In the genomic region with DNA sequence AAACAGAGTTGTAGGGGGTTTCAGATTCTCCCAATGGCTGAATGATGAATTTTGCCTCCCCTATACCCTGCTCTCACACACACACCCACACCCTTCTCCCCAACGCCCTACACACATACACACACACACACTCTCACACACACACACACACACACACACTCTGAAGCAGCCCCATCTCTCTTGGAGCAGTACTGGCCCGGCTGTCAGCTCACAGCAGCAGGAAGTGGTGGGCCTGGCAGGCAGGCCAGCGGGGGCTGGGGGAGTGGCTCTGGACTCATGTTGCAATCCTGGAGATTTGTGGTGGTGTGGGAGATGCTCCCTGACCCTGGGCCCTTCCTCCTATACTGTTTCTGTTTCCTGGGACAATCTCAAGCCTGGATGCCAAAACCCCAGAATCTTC, we compare ENCODE assay signal across 8 cellular contexts. TPM values are rescaled to one million over a fixed set of nuclear protein-coding genes. Genes with fewer than 3 reads are reported as not detected.
DNase-seq lines count a peak whose midpoint lies in the region; ATAC-seq and FAIRE-seq lines count a peak whose summit lies in the region.

No MANE protein-coding gene starts in this region.

- H3K9me3 ChIP-seq in small intestine (ENCODE audit: control insufficient read depth, low read depth), result no peaks in the 10 kb centered on the region

- DNase-seq in activated CD8-positive, alpha-beta memory T cell treated with anti-CD3 and anti-CD28 coated beads, Interleukin-2, amount 10 ng/mL, durations not matched to agents 7 days and 5 days, result peak; percentile 70
- DNase-seq in activated CD8-positive, alpha-beta memory T cell treated with anti-CD3 and anti-CD28 coated beads, Interleukin-2, amount 50 U/mL, for 4 hours, result no peak
- DNase-seq in SKM-1 (lab: John Stamatoyannopoulos, UW; ENCODE audit: unreplicated experiment) (peak; percentile 86), fibroblast of the conjunctiva (ENCODE audit: low read depth) (peak; percentile 51), small intestine (no peak)

- peak overlapping the region in 1 of 2 donors; percentile 29 for H3K27ac ChIP-seq in small intestine (ENCODE audit: low read depth in 1 of 2, low read length in 1 of 2)

- H3K36me3 Mint-ChIP-seq in activated CD8-positive, alpha-beta memory T cell treated with anti-CD3 and anti-CD28 coated beads, Interleukin-2, amount 10 ng/mL, durations not matched to agents 7 days and 5 days, result peaks cover 44% of the 10 kb centered on the region
- peaks cover 36% of the 10 kb centered on the region for H3K36me3 Mint-ChIP-seq in stimulated activated memory B cell treated with anti-CD40 and anti-IgM and Interleukin-4, amounts not matched to agents 10 μg/mL and 1 μg/mL and 100 μg/mL, for 72 hours

- WGBS in small intestine, 3 donors, result 23 to 65% (median 43%) methylated on average over 3 of the region's 3 CpGs

- CTCF ChIA-PET in activated CD8-positive, alpha-beta memory T cell treated with anti-CD3 and anti-CD28 coated beads, Interleukin-2, amount 10 ng/mL, durations not matched to agents 7 days and 5 days (lab: Charles Lee), result interaction anchor here (1.1 to 5.2 kb wide), 7 partner anchors 8 to 191 kb away, joined by 3 to 60 read pairs (median 15); a partner anchor contains a TSS

- peaks cover 3 to 24% of the 10 kb centered on the region in 2 donors for H3K4me1 ChIP-seq in small intestine (ENCODE audit: control insufficient read depth in 2 of 2, insufficient read depth in 1 of 2, low read depth in 1 of 2, low read length in 1 of 2)

- no peaks in the 10 kb centered on the region for H3K9me3 Mint-ChIP-seq in activated CD8-positive, alpha-beta memory T cell treated with anti-CD3 and anti-CD28 coated beads, Interleukin-2, amount 10 ng/mL, durations not matched to agents 7 days and 5 days (ENCODE audit: low read depth)
- no peaks in the 10 kb centered on the region for H3K9me3 Mint-ChIP-seq in stimulated activated memory B cell treated with anti-CD40 and anti-IgM and Interleukin-4, amounts not matched to agents 10 μg/mL and 1 μg/mL and 100 μg/mL, for 72 hours

- H3K4me3 ChIP-seq in small intestine (ENCODE audit: low read depth in 1 of 2, low read length in 2 of 2), result no peak overlapping the region

- H3K27me3 ChIP-seq in small intestine (ENCODE audit: control insufficient read depth in 2 of 2, insufficient read depth in 2 of 2, low read length in 2 of 2), result no peaks in the 10 kb centered on the region

- peak; percentile 7 for ATAC-seq in activated CD8-positive, alpha-beta memory T cell treated with anti-CD3 and anti-CD28 coated beads, Interleukin-2, amount 10 ng/mL, durations not matched to agents 7 days and 5 days
- ATAC-seq in stimulated activated memory B cell treated with anti-CD40 and anti-IgM and Interleukin-4, amounts not matched to agents 10 μg/mL and 1 μg/mL and 100 μg/mL, for 72 hours, result no peak
- ATAC-seq in HG03571 (IDR thresholded peaks at IDR 0.05; ENCODE audit: unreplicated experiment) (no peak), HG03520 (IDR thresholded peaks at IDR 0.05; ENCODE audit: unreplicated experiment) (no peak)

- no peaks in the 10 kb centered on the region for H3K27me3 Mint-ChIP-seq in activated CD8-positive, alpha-beta memory T cell treated with anti-CD3 and anti-CD28 coated beads, Interleukin-2, amount 10 ng/mL, durations not matched to agents 7 days and 5 days
- no peaks in the 10 kb centered on the region for H3K27me3 Mint-ChIP-seq in stimulated activated memory B cell treated with anti-CD40 and anti-IgM and Interleukin-4, amounts not matched to agents 10 μg/mL and 1 μg/mL and 100 μg/mL, for 72 hours

- H3K27ac Mint-ChIP-seq in activated CD8-positive, alpha-beta memory T cell treated with anti-CD3 and anti-CD28 coated beads, Interleukin-2, amount 10 ng/mL, durations not matched to agents 7 days and 5 days, result peak overlapping the region; percentile 92
- peak overlapping the region; percentile 93 for H3K27ac Mint-ChIP-seq in stimulated activated memory B cell treated with anti-CD40 and anti-IgM and Interleukin-4, amounts not matched to agents 10 μg/mL and 1 μg/mL and 100 μg/mL, for 72 hours

- H3K4me3 Mint-ChIP-seq in activated CD8-positive, alpha-beta memory T cell treated with anti-CD3 and anti-CD28 coated beads, Interleukin-2, amount 10 ng/mL, durations not matched to agents 7 days and 5 days, result peak overlapping the region; percentile 91
- H3K4me3 Mint-ChIP-seq in stimulated activated memory B cell treated with anti-CD40 and anti-IgM and Interleukin-4, amounts not matched to agents 10 μg/mL and 1 μg/mL and 100 μg/mL, for 72 hours, result peak overlapping the region; percentile 93

- H3K4me1 Mint-ChIP-seq in activated CD8-positive, alpha-beta memory T cell treated with anti-CD3 and anti-CD28 coated beads, Interleukin-2, amount 10 ng/mL, durations not matched to agents 7 days and 5 days, result peaks cover 74% of the 10 kb centered on the region
- peaks cover 61% of the 10 kb centered on the region for H3K4me1 Mint-ChIP-seq in stimulated activated memory B cell treated with anti-CD40 and anti-IgM and Interleukin-4, amounts not matched to agents 10 μg/mL and 1 μg/mL and 100 μg/mL, for 72 hours

- FAIRE-seq in small intestine (lab: Jason Lieb, UNC), result no peak

- peaks cover 0 to 4% of the 10 kb centered on the region in 2 donors for H3K36me3 ChIP-seq in small intestine (ENCODE audit: control insufficient read depth in 2 of 2, insufficient read depth in 2 of 2, low read length in 2 of 2)

RNA-seq across cellular contexts. Expression of a gene that starts 2.2 kb away (rescaled TPM):
- 10 to 100 TPM; 64.8 to 72.7 TPM for total RNA-seq in activated CD8-positive, alpha-beta memory T cell treated with anti-CD3 and anti-CD28 coated beads, Interleukin-2, amount 10 ng/mL, durations not matched to agents 7 days and 5 days
- 1 to 10 TPM; 4.1 to 8.7 (median 5.6) TPM for polyA plus RNA-seq in small intestine

RNA-seq across cellular contexts. Expression of a gene that starts 34.9 kb away (rescaled TPM):
- total RNA-seq in activated CD8-positive, alpha-beta memory T cell treated with anti-CD3 and anti-CD28 coated beads, Interleukin-2, amount 10 ng/mL, durations not matched to agents 7 days and 5 days, result 100 to 1,000 TPM; 184 to 216 TPM
- 1 to 10 TPM; 1.6 to 7.3 (median 3.2) TPM for polyA plus RNA-seq in small intestine

Comparison
In these comparisons a context has a peak if more than half of its experiments do, and no peak if none do; other contexts are left out.
1. DNase-seq: peak in activated CD8-positive, alpha-beta memory T cell treated with anti-CD3 and anti-CD28 coated beads, Interleukin-2, amount 10 ng/mL, durations not matched to agents 7 days and 5 days (single experiment), SKM-1 (single experiment) and fibroblast of the conjunctiva (single experiment); none in activated CD8-positive, alpha-beta memory T cell treated with anti-CD3 and anti-CD28 coated beads, Interleukin-2, amount 50 U/mL, for 4 hours (single experiment) and small intestine (single experiment).